ENCODE assay signal across 20 cellular contexts in the genomic region with DNA sequence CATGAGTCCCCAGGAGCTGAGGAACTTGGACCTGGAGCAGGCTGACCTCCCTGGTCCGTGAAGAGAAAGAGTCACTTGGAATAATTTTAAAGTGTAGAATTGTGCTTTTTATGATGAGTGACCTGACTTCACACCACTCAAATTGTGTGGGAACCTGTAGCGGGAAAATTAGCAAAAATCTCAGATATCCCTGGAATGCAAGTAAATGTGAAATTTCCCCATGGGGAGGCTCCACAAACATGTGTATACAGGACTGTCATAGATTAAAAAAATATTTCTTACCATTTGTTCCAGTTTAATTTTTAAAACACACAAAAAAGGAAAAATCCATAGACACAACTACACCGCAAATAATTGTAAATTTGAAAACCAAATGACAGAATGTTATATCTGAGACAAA.
DNase-seq lines count a peak whose midpoint lies in the region; ATAC-seq and TF ChIP-seq lines count a peak whose summit lies in the region.
"Had no signal": no experiment of that assay in that cellular context is flagged by ENCODE, and none has a peak within 500 bp of the region (broad histone marks: within the 10 kb centered on the region; RNA-seq: fewer than 3 reads in every experiment).

No MANE protein-coding gene starts in this region.

- H3K4me3 ChIP-seq in astrocyte of the cerebellum (ENCODE audit: low read depth, low read length) (no peak overlapping the region), fibroblast of pulmonary artery (replicated peaks; ENCODE audit: low read depth, low read length) (no peak overlapping the region)

- H3K4me3 Mint-ChIP-seq in H9 (no peak overlapping the region), natural killer cell (no peak overlapping the region)
- H3K4me3 Mint-ChIP-seq: CD4-positive, alpha-beta T cell had no signal

- no peak overlapping the region for H4K5ac ChIP-seq in H9 (ENCODE audit: insufficient read length, low read depth, low read length)

- no peaks in the 10 kb centered on the region for H3K9me3 Mint-ChIP-seq in H9
- peaks cover 5 to 14% of the 10 kb centered on the region in 2 donors for H3K9me3 Mint-ChIP-seq in natural killer cell

- H3K27ac Mint-ChIP-seq in H9 (peak overlapping the region in 1 of 3 experiments; percentile 22; a peak in 1 of 7 replicates), natural killer cell (no peak overlapping the region)
- H3K27ac Mint-ChIP-seq: CD4-positive, alpha-beta T cell had no signal

- no peaks in the 10 kb centered on the region for H3K27me3 Mint-ChIP-seq in H9 (ENCODE audit: low read depth)
- H3K27me3 Mint-ChIP-seq in natural killer cell (ENCODE audit: low read depth in 2 of 2) = no peaks in the 10 kb centered on the region
- H3K27me3 Mint-ChIP-seq: CD4-positive, alpha-beta T cell had no signal

- H3K36me3 Mint-ChIP-seq in H9 (ENCODE audit: insufficient read depth in 1 of 3, low read depth in 3 of 3) = peaks cover 0 to under 1% (median 0%) of the 10 kb centered on the region in 3 experiments; a peak in 1 of 7 replicates
- no peaks in the 10 kb centered on the region for H3K36me3 Mint-ChIP-seq in natural killer cell

- H3K27me3 ChIP-seq in H9 (ENCODE audit: insufficient read depth, low read length) = no peaks in the 10 kb centered on the region; the same call in 1 of the 2 replicates

- no peak overlapping the region for H2BK12ac ChIP-seq in H9 (ENCODE audit: insufficient read length, low read depth, low read length)

- H3T11ph ChIP-seq in H9 (ENCODE audit: low read length) = no peak overlapping the region

- no peak overlapping the region for H3K18ac ChIP-seq in H9 (ENCODE audit: insufficient read length, low read depth, low read length)

- DNase-seq in H9 = no peak
- DNase-seq in astrocyte of the cerebellum (ENCODE audit: low read depth) = peak; percentile 24
- peak; percentile 11 for DNase-seq in fibroblast of pulmonary artery (ENCODE audit: low read depth)
- DNase-seq in renal cortical epithelial cell (ENCODE audit: low read depth) = peak; percentile 13
- DNase-seq in natural killer cell = no peak
- DNase-seq in left ventricle myocardium superior = no peak
- DNase-seq: CD4-positive, alpha-beta T cell; COR-L47; DND-41; KG1; NCI-H1694; NCI-H2081; NCI-H2171; NCI-H345; NCI-H524; NCI-H774; NK-92 treated with Interleukin-12 subunit alpha and Interleukin-12 subunit beta, amount 100 ng/mL, for 24 hours had no signal

- in situ Hi-C loops in astrocyte of the cerebellum (cut with HindIII; ENCODE audit: low sequenced_read_pairs) = no loop called here

- H3K9me3 ChIP-seq in H9 (ENCODE audit: control insufficient read depth, low read depth, low read length) = no peaks in the 10 kb centered on the region

- WGBS in H9 (ENCODE audit: extremely low coverage, insufficient read length, low lambda C conversion rate) = no CpG with 5 or more reads among the region's 3 CpGs

- H3K79me2 ChIP-seq in H9 (ENCODE audit: insufficient read depth, low read length) = no peaks in the 10 kb centered on the region

- H3K4me1 Mint-ChIP-seq in H9 (peaks cover 2 to 3% of the 10 kb centered on the region in 2 experiments), natural killer cell (no peaks in the 10 kb centered on the region)

- H3K23me2 ChIP-seq in H9 (ENCODE audit: insufficient read length, low read depth, low read length, poor library complexity, severe bottlenecking) = no peaks in the 10 kb centered on the region

- H3K4me1 ChIP-seq in H9 (ENCODE audit: insufficient read depth, low read length) = no peaks in the 10 kb centered on the region

- TF ChIP-seq CTCF in H9 (conservative IDR thresholded peaks at IDR 0.05) (no peak), astrocyte of the cerebellum (IDR thresholded peaks at IDR 0.05; ENCODE audit: low read depth, low read length, missing control alignments) (no peak), fibroblast of pulmonary artery (IDR thresholded peaks at IDR 0.05; ENCODE audit: low read length, missing control alignments) (no peak), natural killer cell (IDR thresholded peaks at IDR 0.05) (no peak)

- no peak overlapping the region for H3K23ac ChIP-seq in H9 (ENCODE audit: insufficient read length, low read depth, low read length)

- no peak overlapping the region for H2BK120ac ChIP-seq in H9 (ENCODE audit: low read depth, low read length, poor library complexity, severe bottlenecking)

- H4K91ac ChIP-seq in H9 (ENCODE audit: insufficient read length, low read depth, low read length) = no peak overlapping the region

- H4K8ac ChIP-seq in H9 (replicated peaks; ENCODE audit: insufficient read length, low read depth, low read length) = no peak overlapping the region

- intact Hi-C loops in natural killer cell (cut with micrococcal nuclease) (no loop called here), left ventricle myocardium superior (cut with micrococcal nuclease) (no loop called here)

- H3K14ac ChIP-seq in H9 (ENCODE audit: insufficient read depth, low read length) = no peak overlapping the region

- no peak for ATAC-seq in HG03469 (IDR thresholded peaks at IDR 0.05; ENCODE audit: unreplicated experiment)
- no peak for ATAC-seq in natural killer cell
- ATAC-seq in left ventricle myocardium superior = no peak
- no peak for ATAC-seq in GM18870 (IDR thresholded peaks at IDR 0.05; ENCODE audit: unreplicated experiment)
- ATAC-seq: Panc1 had no signal

- no peaks in the 10 kb centered on the region for H4K20me1 ChIP-seq in H9 (ENCODE audit: control insufficient read depth, insufficient read depth, insufficient read length)

- no peak overlapping the region for H3K27ac ChIP-seq in H9 (ENCODE audit: insufficient read length, low read depth, low read length)

- no peak overlapping the region for H3K4ac ChIP-seq in H9 (ENCODE audit: low read depth, low read length)

- H2BK5ac ChIP-seq in H9 (ENCODE audit: insufficient read length, low read length) = no peak overlapping the region

- H2AFZ ChIP-seq in H9 (ENCODE audit: low read length) = peak overlapping the region; percentile 40

- H3K56ac ChIP-seq in H9 (ENCODE audit: insufficient read length, low read depth, low read length) = no peak overlapping the region

- H2AK5ac ChIP-seq in H9 (ENCODE audit: insufficient read length, low read length) = no peak overlapping the region

- no peak overlapping the region for H2BK15ac ChIP-seq in H9 (ENCODE audit: low read depth, low read length)

- no peaks in the 10 kb centered on the region for H3K79me1 ChIP-seq in H9 (ENCODE audit: insufficient read depth, low read depth, low read length, poor library complexity, severe bottlenecking)

- no peak overlapping the region for H2BK20ac ChIP-seq in H9 (ENCODE audit: low read depth, low read length, poor library complexity, severe bottlenecking)

- no peak overlapping the region for H3K9ac ChIP-seq in H9 (ENCODE audit: extremely low read depth, insufficient read length, low read length)

- no peak overlapping the region for H3K4me2 ChIP-seq in H9 (ENCODE audit: insufficient read depth, insufficient read length, low read length)

Comparison
In these comparisons a context has a peak if more than half of its experiments do, and no peak if none do; other contexts are left out.
1. DNase-seq: peak in astrocyte of the cerebellum (single experiment), fibroblast of pulmonary artery (single experiment) and renal cortical epithelial cell (single experiment); none in H9 (single experiment), natural killer cell (single experiment) and left ventricle myocardium superior (single experiment).